8 cellular contexts compared by ENCODE assay signal in genomic region chr6:12956991-12957320, GRCh38.
DNase-seq lines count a peak whose midpoint lies in the region; ATAC-seq and TF ChIP-seq lines count a peak whose summit lies in the region.

No MANE protein-coding gene starts in this region.

- H2AFZ ChIP-seq in OCI-LY1 (ENCODE audit: low read length): no peak overlapping the region

- H3K4me2 ChIP-seq in BLaER1: peak overlapping the region; percentile 88
- H3K4me2 ChIP-seq in OCI-LY1 (ENCODE audit: low read length): peak overlapping the region; percentile 25

- peak overlapping the region; percentile 75 for H3K9ac ChIP-seq in BLaER1
- H3K9ac ChIP-seq in OCI-LY1 (ENCODE audit: low read length): no peak overlapping the region

- no peaks in the 10 kb centered on the region for H3K9me3 ChIP-seq in BLaER1
- no peaks in the 10 kb centered on the region for H3K9me3 ChIP-seq in OCI-LY1 (ENCODE audit: low read length)
- no peaks in the 10 kb centered on the region for H3K9me3 ChIP-seq in effector memory CD4-positive, alpha-beta T cell (ENCODE audit: control insufficient read depth, low read length)
- H3K9me3 ChIP-seq in neutrophil: no peaks in the 10 kb centered on the region

- no peaks in the 10 kb centered on the region for H3F3A ChIP-seq in OCI-LY1 (ENCODE audit: insufficient read depth, low read length)

- peaks cover 16% of the 10 kb centered on the region for H3K4me1 ChIP-seq in BLaER1
- H3K4me1 ChIP-seq in OCI-LY1 (ENCODE audit: insufficient read depth, low read length, severe bottlenecking): no peaks in the 10 kb centered on the region
- peaks cover 6% of the 10 kb centered on the region for H3K4me1 ChIP-seq in effector memory CD4-positive, alpha-beta T cell (ENCODE audit: control insufficient read depth, insufficient read depth, low read length, poor library complexity, severe bottlenecking)
- peaks cover 11 to 12% of the 10 kb centered on the region in 2 experiments for H3K4me1 ChIP-seq in neutrophil (ENCODE audit: control insufficient read depth in 1 of 2, insufficient read depth in 1 of 2, low read depth in 1 of 2, low read length in 1 of 2)

- H3K27ac ChIP-seq in BLaER1 (0 out of 2 replicates have a peak overlapping the region, but pooled peaks have one; percentile 25), OCI-LY1 (ENCODE audit: low read depth, low read length, poor library complexity, severe bottlenecking) (no peak overlapping the region), neutrophil (no peak overlapping the region)
- no peak overlapping the region for H3K27ac ChIP-seq in effector memory CD4-positive, alpha-beta T cell (ENCODE audit: insufficient read depth, low read length, poor library complexity, severe bottlenecking)

- H3K27me3 ChIP-seq in BLaER1 (peaks cover 23% of the 10 kb centered on the region), OCI-LY1 (ENCODE audit: insufficient read depth, low read length) (no peaks in the 10 kb centered on the region), neutrophil (peaks cover 7% of the 10 kb centered on the region)
- H3K27me3 ChIP-seq in effector memory CD4-positive, alpha-beta T cell (replicated peaks; ENCODE audit: control insufficient read depth, insufficient read depth, low read length, poor library complexity, severe bottlenecking): peaks cover 8% of the 10 kb centered on the region

- no peaks in the 10 kb centered on the region for H4K20me1 ChIP-seq in BLaER1
- no peaks in the 10 kb centered on the region for H4K20me1 ChIP-seq in OCI-LY1 (ENCODE audit: insufficient read depth, low read length)

- H3K4me3 ChIP-seq in BLaER1: peak overlapping the region; percentile 69
- no peak overlapping the region for H3K4me3 ChIP-seq in OCI-LY1 (ENCODE audit: low read depth, low read length, poor library complexity, severe bottlenecking)
- peak overlapping the region; percentile 78 for H3K4me3 ChIP-seq in effector memory CD4-positive, alpha-beta T cell (ENCODE audit: insufficient read depth, low read depth, low read length, poor library complexity, severe bottlenecking)
- peak overlapping the region; percentile 60 to 71 for H3K4me3 ChIP-seq in neutrophil (ENCODE audit: low read depth in 1 of 2, low read length in 1 of 2)

- H3K9me2 ChIP-seq in OCI-LY1 (ENCODE audit: low read depth, low read length): no peaks in the 10 kb centered on the region

- ATAC-seq in HG02884 (IDR thresholded peaks at IDR 0.05; ENCODE audit: unreplicated experiment): no peak

- no peak for DNase-seq in effector memory CD4-positive, alpha-beta T cell
- DNase-seq in dermis blood vessel endothelial cell: no peak
- DNase-seq in NCI-H2171 (lab: John Stamatoyannopoulos, UW): no peak
- no peak for DNase-seq in CD1c-positive myeloid dendritic cell (ENCODE audit: extremely low spot score)

- H3K36me3 ChIP-seq in BLaER1: no peaks in the 10 kb centered on the region
- no peaks in the 10 kb centered on the region for H3K36me3 ChIP-seq in OCI-LY1 (ENCODE audit: insufficient read depth, low read length)
- no peaks in the 10 kb centered on the region for H3K36me3 ChIP-seq in effector memory CD4-positive, alpha-beta T cell (ENCODE audit: control insufficient read depth, insufficient read depth, low read length)
- H3K36me3 ChIP-seq in neutrophil: no peaks in the 10 kb centered on the region

- TF ChIP-seq CTCF in OCI-LY1 (IDR thresholded peaks at IDR 0.05; ENCODE audit: low read length): no peak
- TF ChIP-seq CTCF in neutrophil (IDR thresholded peaks at IDR 0.05): no peak

- no peaks in the 10 kb centered on the region for H3K79me2 ChIP-seq in OCI-LY1 (ENCODE audit: insufficient read depth, low read length)
